Comparison of ENCODE assay signal across 8 cellular contexts in the genomic region with DNA sequence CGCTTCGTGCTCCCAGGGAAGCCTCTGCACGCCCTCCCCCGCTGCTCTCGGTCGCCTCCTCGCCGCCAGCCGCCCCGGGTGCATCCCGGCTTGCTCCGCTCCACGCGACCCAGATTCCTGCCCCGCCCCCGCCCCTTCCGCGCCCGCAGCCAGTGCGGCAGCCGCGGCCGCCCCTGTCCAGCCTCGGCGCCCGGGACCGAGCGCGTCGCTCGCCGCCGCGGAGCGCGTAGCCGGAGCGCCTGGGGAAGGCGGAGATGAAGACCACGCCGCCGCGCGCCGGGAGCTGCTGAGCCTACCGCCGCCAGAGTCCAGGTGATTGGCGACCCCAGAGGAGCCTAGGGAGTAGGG. TPM values are rescaled to one million over a fixed set of nuclear protein-coding genes. Genes with fewer than 3 reads are reported as not detected.
DNase-seq lines count a peak whose midpoint lies in the region; ATAC-seq, FAIRE-seq and TF ChIP-seq lines count a peak whose summit lies in the region.

A gene (plus strand): TSS at position 50 of the 348 bp plus-strand sequence. CDS start 27,043 bp downstream, outside the sequence.

- ATAC-seq in HCT116 (peak; percentile 91), left cardiac atrium (peak; percentile 89 to 95), pancreas (peak; percentile 65 to 85 (median 79)), HG03469 (IDR thresholded peaks at IDR 0.05; ENCODE audit: unreplicated experiment) (no peak)
- ATAC-seq in activated naive CD8-positive, alpha-beta T cell treated with anti-CD3 and anti-CD28 coated beads, Interleukin-2, amount 10 ng/mL, durations not matched to agents 7 days and 5 days (ENCODE audit: low read depth): peak; percentile 65

- H3K9ac ChIP-seq in HCT116 (ENCODE audit: low read length): peak within 1 kb of the TSS; percentile 46

- peak within 1 kb of the TSS; percentile 49 to 61 for H3K4me3 ChIP-seq in HCT116 (replicated peaks in 1 of 2; ENCODE audit: low read depth in 1 of 2, low read length in 2 of 2)
- H3K4me3 ChIP-seq in pancreas: peak within 1 kb of the TSS; percentile 34 to 61 (median 44)

- no peak within 1 kb of the TSS for H3K27ac ChIP-seq in HCT116 (ENCODE audit: low read depth, low read length)
- no peak within 1 kb of the TSS for H3K27ac ChIP-seq in pancreas

- no peak for FAIRE-seq in pancreas (lab: Jason Lieb, UNC)

- no peaks in the 10 kb centered on the region for H3K79me2 ChIP-seq in HCT116 (ENCODE audit: insufficient read depth, low read length)

- H3K27ac Mint-ChIP-seq in activated naive CD8-positive, alpha-beta T cell treated with anti-CD3 and anti-CD28 coated beads, Interleukin-2, amount 10 ng/mL, durations not matched to agents 7 days and 5 days: no peak within 1 kb of the TSS

- TF ChIP-seq POLR2A in HCT116 (IDR thresholded peaks at IDR 0.05; ENCODE audit: borderline replicate concordance, extremely low read depth, insufficient read depth, insufficient read length): no peak

- H3K4me1 Mint-ChIP-seq in activated naive CD8-positive, alpha-beta T cell treated with anti-CD3 and anti-CD28 coated beads, Interleukin-2, amount 10 ng/mL, durations not matched to agents 7 days and 5 days: peaks cover 21% of the 10 kb centered on the region

- H3K9me2 ChIP-seq in HCT116 (ENCODE audit: insufficient read depth): no peaks in the 10 kb centered on the region

- peak; percentile 42 for DNase-seq in NCI-H2227 (lab: John Stamatoyannopoulos, UW; ENCODE audit: unreplicated experiment)
- no peak for DNase-seq in NCI-H2227 treated with DMSO at 0.1 percent for 48 hours (lab: John Stamatoyannopoulos, UW)
- DNase-seq in HCT116 (ENCODE audit: low read depth, low spot score): no peak
- peak; percentile 26 for DNase-seq in NCI-H460 (ENCODE audit: extremely low read depth, low read depth)
- DNase-seq in activated naive CD8-positive, alpha-beta T cell treated with anti-CD3 and anti-CD28 coated beads, Interleukin-2, amount 10 ng/mL, durations not matched to agents 7 days and 5 days: peak; percentile 52
- DNase-seq in left cardiac atrium: peak; percentile 60
- DNase-seq in pancreas: peak; percentile 22 to 77 (median 32)

- no peaks in the 10 kb centered on the region for H4K20me1 ChIP-seq in HCT116 (ENCODE audit: insufficient read depth)

- peak within 1 kb of the TSS; percentile 89 for H3K4me3 Mint-ChIP-seq in activated naive CD8-positive, alpha-beta T cell treated with anti-CD3 and anti-CD28 coated beads, Interleukin-2, amount 10 ng/mL, durations not matched to agents 7 days and 5 days

- H3K4me1 ChIP-seq in HCT116 (ENCODE audit: control insufficient read depth in 1 of 2, insufficient read depth in 2 of 2, low read length in 2 of 2): peaks cover 0 to 5% of the 10 kb centered on the region in 2 experiments; a peak in 1 of 4 replicates
- peaks cover 0 to 12% (median 4%) of the 10 kb centered on the region in 3 donors for H3K4me1 ChIP-seq in pancreas

- H3K36me3 ChIP-seq in HCT116 (ENCODE audit: control insufficient read depth in 1 of 2, insufficient read depth in 2 of 2, low read length in 2 of 2) (no peaks in the 10 kb centered on the region), pancreas (no peaks in the 10 kb centered on the region)

- 0 to 1% methylated on average over 30 to 48 of the region's 48 CpGs for WGBS in pancreas, 2 donors

- no peak for TF ChIP-seq CTCF in HCT116 (IDR thresholded peaks at IDR 0.05 in 2 of 3, conservative IDR thresholded peaks at IDR 0.05 in 1 of 3; ENCODE audit: borderline replicate concordance in 1 of 3, insufficient read depth in 1 of 3, low read depth in 2 of 3, low read length in 2 of 3)
- no peak for TF ChIP-seq CTCF in pancreas (IDR thresholded peaks at IDR 0.05)

- BruUV-seq in HCT116 (replicated peaks; lab: Mats Ljungman, UMichigan): no TSS peak

- intact Hi-C loops in HCT116 (cut with micrococcal nuclease) (no loop called here), left cardiac atrium (cut with DNase I) (no loop called here), pancreas (cut with DNase I) (no loop called here)

- peak within 1 kb of the TSS; percentile 83 for H2AFZ ChIP-seq in HCT116 (ENCODE audit: low read depth, low read length, poor library complexity, severe bottlenecking)

- CTCF ChIA-PET in HCT116 (lab: Charles Lee): interaction anchor here (1.0 kb wide), 1 partner anchor 11 kb away, joined by 3 read pairs; no protein-coding TSS in a partner anchor

- H3K27me3 ChIP-seq in HCT116 (ENCODE audit: insufficient read depth, low read length) (no peaks in the 10 kb centered on the region), pancreas (peaks cover 0 to 36% (median 11%) of the 10 kb centered on the region in 4 donors)

- H3K4me2 ChIP-seq in HCT116 (ENCODE audit: low read length): peak within 1 kb of the TSS; percentile 76

- H3K9me3 Mint-ChIP-seq in activated naive CD8-positive, alpha-beta T cell treated with anti-CD3 and anti-CD28 coated beads, Interleukin-2, amount 10 ng/mL, durations not matched to agents 7 days and 5 days: no peaks in the 10 kb centered on the region

- TF ChIP-seq RAD21 in HCT116 (IDR thresholded peaks at IDR 0.05; ENCODE audit: low read depth): no peak

- RAD21 ChIA-PET in HCT116 (lab: Charles Lee; ENCODE audit: low non-redundant PET in 1 of 2, low total read pairs in 2 of 2, uncharacterized antibody in 2 of 2, unreplicated experiment in 2 of 2): no interaction called here

- H3K9me3 ChIP-seq in HCT116 (ENCODE audit: control insufficient read depth in 1 of 2, insufficient read depth in 1 of 2, low read depth in 1 of 2, low read length in 2 of 2) (no peaks in the 10 kb centered on the region), pancreas (no peaks in the 10 kb centered on the region)

- peaks cover 82% of the 10 kb centered on the region for H3K27me3 Mint-ChIP-seq in activated naive CD8-positive, alpha-beta T cell treated with anti-CD3 and anti-CD28 coated beads, Interleukin-2, amount 10 ng/mL, durations not matched to agents 7 days and 5 days

- POLR2A ChIA-PET in HCT116 (lab: Charles Lee): no interaction called here
- POLR2A ChIA-PET in activated naive CD8-positive, alpha-beta T cell treated with anti-CD3 and anti-CD28 coated beads, Interleukin-2, amount 10 ng/mL, durations not matched to agents 7 days and 5 days (lab: Charles Lee): no interaction called here

- peaks cover 3% of the 10 kb centered on the region for H3K36me3 Mint-ChIP-seq in activated naive CD8-positive, alpha-beta T cell treated with anti-CD3 and anti-CD28 coated beads, Interleukin-2, amount 10 ng/mL, durations not matched to agents 7 days and 5 days

TF ChIP-seq in HCT116, 20 proteins besides CTCF, POLR2A, EP300 and RAD21:
- TF ChIP-seq TCF7L2 (IDR thresholded peaks at IDR 0.05; ENCODE audit: borderline replicate concordance, extremely low read depth, insufficient read depth, insufficient read length) (no peak), EGR1 (IDR thresholded peaks at IDR 0.05; ENCODE audit: low read depth) (peak; percentile 33; the same call in 1 of the 2 replicates)
- TF ChIP-seq, protein P1, sequence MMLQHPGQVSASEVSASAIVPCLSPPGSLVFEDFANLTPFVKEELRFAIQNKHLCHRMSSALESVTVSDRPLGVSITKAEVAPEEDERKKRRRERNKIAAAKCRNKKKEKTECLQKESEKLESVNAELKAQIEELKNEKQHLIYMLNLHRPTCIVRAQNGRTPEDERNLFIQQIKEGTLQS (IDR thresholded peaks at IDR 0.05): no peak
- TF ChIP-seq, protein P2, sequence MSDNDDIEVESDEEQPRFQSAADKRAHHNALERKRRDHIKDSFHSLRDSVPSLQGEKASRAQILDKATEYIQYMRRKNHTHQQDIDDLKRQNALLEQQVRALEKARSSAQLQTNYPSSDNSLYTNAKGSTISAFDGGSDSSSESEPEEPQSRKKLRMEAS (IDR thresholded peaks at IDR 0.05): peak; percentile 46; the same call in 1 of the 2 replicates

RNA-seq across cellular contexts. Expression of the gene that starts here (rescaled TPM):
- total RNA-seq in HCT116 (2021; ENCODE audit: unreplicated experiment) (2.9 TPM), left cardiac atrium (1 to 10 TPM; 7.3 to 9.9 TPM), pancreas (under 1 TPM in 1 of 6 donors, not detected in 5; 0.09 TPM)
- 1.4 and 2.1 TPM in 2 replicates for polyA plus RNA-seq in HCT116 (2012)
- 0.12 TPM in 1 of 2 replicates, not detected in the other for total RNA-seq in NCI-H460 (2014; rRNA removed; shearing (Covaris generic))
- polyA plus RNA-seq in NCI-H460 (2014; cell fraction: nucleus; rRNA removed): not detected in 2 replicates
- total RNA-seq in activated naive CD8-positive, alpha-beta T cell treated with anti-CD3 and anti-CD28 coated beads, Interleukin-2, amount 10 ng/mL, durations not matched to agents 7 days and 5 days: not detected
- under 1 TPM in 1 of 2 donors, not detected in 1; 0.12 TPM for polyA plus RNA-seq in pancreas

Comparison
In these comparisons a context has a peak if more than half of its experiments do, and no peak if none do; other contexts are left out.
1. DNase-seq: peak in NCI-H2227 (single experiment) and left cardiac atrium (single experiment); none in NCI-H2227 treated with DMSO at 0.1 percent for 48 hours (single experiment) and HCT116 (single experiment).
2. Peak in DNase-seq in NCI-H460; RNA of the gene not detected or under 1 TPM.
3. Peak in DNase-seq and ATAC-seq in activated naive CD8-positive, alpha-beta T cell treated with anti-CD3 and anti-CD28 coated beads, Interleukin-2, amount 10 ng/mL, durations not matched to agents 7 days and 5 days; RNA of the gene not detected or under 1 TPM.
4. Peak in DNase-seq, ATAC-seq and H3K4me3 ChIP-seq in pancreas; RNA of the gene not detected or under 1 TPM.